Comparison of ENCODE assay signal across 1 cellular context in the genomic region with DNA sequence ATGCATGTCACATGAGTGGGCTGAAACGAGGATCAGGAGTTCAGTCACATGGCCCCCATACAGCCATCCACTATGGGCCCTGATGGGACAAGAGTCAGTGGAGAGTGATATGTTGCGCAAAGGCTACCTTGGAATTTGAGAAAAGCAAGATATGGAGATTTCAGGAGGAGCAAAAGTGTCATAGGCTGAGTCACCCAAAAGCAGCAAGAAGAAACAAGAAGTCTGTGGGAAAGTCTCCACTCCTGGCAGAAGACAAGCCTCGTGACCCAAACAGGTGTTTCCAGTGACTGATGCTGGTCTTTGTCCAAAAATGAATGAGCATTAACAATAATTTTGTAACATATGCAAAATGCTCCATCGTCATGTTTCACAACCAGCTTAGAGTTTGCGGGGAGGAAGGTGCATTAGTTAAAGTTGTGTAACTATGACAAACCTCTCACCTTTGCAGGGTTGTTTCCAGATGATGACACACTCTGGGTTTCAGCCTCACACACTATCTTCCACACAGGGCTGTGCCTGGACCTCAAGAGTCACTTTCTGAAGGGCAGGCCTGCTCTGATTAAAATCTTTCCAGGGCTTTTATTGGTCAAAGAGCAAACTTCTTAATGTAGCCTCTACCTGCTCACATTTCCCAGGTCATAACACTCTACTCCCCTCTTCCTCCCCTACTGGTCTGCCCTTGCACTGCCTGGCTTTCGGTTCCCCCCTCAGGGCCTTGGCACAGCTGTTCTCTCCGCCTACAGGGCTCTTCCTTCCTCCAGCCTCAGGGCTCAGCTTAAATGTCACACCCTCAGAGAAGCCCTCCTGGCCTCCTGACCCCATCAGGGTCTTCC.
TF ChIP-seq lines count a peak whose summit lies in the region.

No MANE protein-coding gene starts in this region.

TF ChIP-seq in K562, 482 proteins besides CTCF, POLR2A, EP300 and RAD21 (continued from another document):
- TF ChIP-seq, protein P1, sequence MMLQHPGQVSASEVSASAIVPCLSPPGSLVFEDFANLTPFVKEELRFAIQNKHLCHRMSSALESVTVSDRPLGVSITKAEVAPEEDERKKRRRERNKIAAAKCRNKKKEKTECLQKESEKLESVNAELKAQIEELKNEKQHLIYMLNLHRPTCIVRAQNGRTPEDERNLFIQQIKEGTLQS (IDR thresholded peaks at IDR 0.05) = peak; percentile 15; the same call in 1 of the 2 replicates
- TF ChIP-seq, protein P1 (CRISPR knock-in tag; conservative IDR thresholded peaks at IDR 0.05) = no peak
- TF ChIP-seq, protein P2, sequence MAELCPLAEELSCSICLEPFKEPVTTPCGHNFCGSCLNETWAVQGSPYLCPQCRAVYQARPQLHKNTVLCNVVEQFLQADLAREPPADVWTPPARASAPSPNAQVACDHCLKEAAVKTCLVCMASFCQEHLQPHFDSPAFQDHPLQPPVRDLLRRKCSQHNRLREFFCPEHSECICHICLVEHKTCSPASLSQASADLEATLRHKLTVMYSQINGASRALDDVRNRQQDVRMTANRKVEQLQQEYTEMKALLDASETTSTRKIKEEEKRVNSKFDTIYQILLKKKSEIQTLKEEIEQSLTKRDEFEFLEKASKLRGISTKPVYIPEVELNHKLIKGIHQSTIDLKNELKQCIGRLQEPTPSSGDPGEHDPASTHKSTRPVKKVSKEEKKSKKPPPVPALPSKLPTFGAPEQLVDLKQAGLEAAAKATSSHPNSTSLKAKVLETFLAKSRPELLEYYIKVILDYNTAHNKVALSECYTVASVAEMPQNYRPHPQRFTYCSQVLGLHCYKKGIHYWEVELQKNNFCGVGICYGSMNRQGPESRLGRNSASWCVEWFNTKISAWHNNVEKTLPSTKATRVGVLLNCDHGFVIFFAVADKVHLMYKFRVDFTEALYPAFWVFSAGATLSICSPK (IDR thresholded peaks at IDR 0.05; ENCODE audit: borderline replicate concordance) = no peak
- TF ChIP-seq, protein P3, sequence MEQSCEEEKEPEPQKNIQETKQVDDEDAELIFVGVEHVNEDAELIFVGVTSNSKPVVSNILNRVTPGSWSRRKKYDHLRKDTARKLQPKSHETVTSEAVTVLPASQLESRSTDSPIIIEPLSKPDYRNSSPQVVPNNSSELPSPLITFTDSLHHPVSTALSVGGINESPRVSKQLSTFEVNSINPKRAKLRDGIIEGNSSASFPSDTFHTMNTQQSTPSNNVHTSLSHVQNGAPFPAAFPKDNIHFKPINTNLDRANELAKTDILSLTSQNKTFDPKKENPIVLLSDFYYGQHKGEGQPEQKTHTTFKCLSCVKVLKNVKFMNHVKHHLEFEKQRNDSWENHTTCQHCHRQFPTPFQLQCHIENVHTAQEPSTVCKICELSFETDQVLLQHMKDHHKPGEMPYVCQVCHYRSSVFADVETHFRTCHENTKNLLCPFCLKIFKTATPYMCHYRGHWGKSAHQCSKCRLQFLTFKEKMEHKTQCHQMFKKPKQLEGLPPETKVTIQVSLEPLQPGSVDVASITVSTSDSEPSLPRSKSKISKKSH (CRISPR knock-in tag; IDR thresholded peaks at IDR 0.05) = no peak
TF ChIP-seq in K562: peak in this region for 5.
